ENCODE assay signal across 9 cellular contexts in genomic region chr14:22560638-22561365, GRCh38. TPM values are rescaled to one million over a fixed set of nuclear protein-coding genes. Genes with fewer than 3 reads are reported as not detected.
DNase-seq lines count a peak whose midpoint lies in the region; ATAC-seq and TF ChIP-seq lines count a peak whose summit lies in the region.
"Had no signal": no experiment of that assay in that cellular context is flagged by ENCODE, and none has a peak within 500 bp of the region (broad histone marks: within the 10 kb centered on the region; RNA-seq: fewer than 3 reads in every experiment).

No MANE protein-coding gene starts in this region.

- peak overlapping the region; percentile 86 for H3K27ac Mint-ChIP-seq in stimulated activated naive B cell treated with anti-CD40 and anti-IgM and Interleukin-4, amounts not matched to agents 10 μg/mL and 1 μg/mL and 100 μg/mL, for 72 hours
- no peak overlapping the region for H3K27ac Mint-ChIP-seq in HFFc6

- no peak overlapping the region for H2AFZ ChIP-seq in PC-3 (ENCODE audit: low read length)

- WGBS in testis, 2 donors, result 68 to 75% methylated on average over 13 of the region's 13 CpGs

- H3K36me3 Mint-ChIP-seq in stimulated activated naive B cell treated with anti-CD40 and anti-IgM and Interleukin-4, amounts not matched to agents 10 μg/mL and 1 μg/mL and 100 μg/mL, for 72 hours, result peaks cover 35 to 58% of the 10 kb centered on the region in 2 donors
- peaks cover under 1% of the 10 kb centered on the region; the same call in 1 of the 2 replicates for H3K36me3 Mint-ChIP-seq in HFFc6 (ENCODE audit: low read depth)

- DNase-seq in NCI-H345 (lab: John Stamatoyannopoulos, UW) (peak; percentile 6), NCI-H345 treated with DMSO at 0.1 percent for 48 hours (lab: John Stamatoyannopoulos, UW; ENCODE audit: unreplicated experiment) (no peak), PC-3 (peak; percentile 32), colonic mucosa (peak; percentile 40), HFFc6 (no peak), testis (no peak), nucleus accumbens (lab: John Stamatoyannopoulos, UW) (no peak)
- DNase-seq in stimulated activated naive B cell treated with anti-CD40 and anti-IgM and Interleukin-4, amounts not matched to agents 10 μg/mL and 1 μg/mL and 100 μg/mL, for 72 hours, result no peak

- H3K9me3 ChIP-seq in PC-3 (ENCODE audit: low read length), result no peaks in the 10 kb centered on the region
- H3K9me3 ChIP-seq in colonic mucosa, result no peaks in the 10 kb centered on the region
- no peaks in the 10 kb centered on the region for H3K9me3 ChIP-seq in testis

- H3K27me3 ChIP-seq in PC-3 (ENCODE audit: low read length), result no peaks in the 10 kb centered on the region
- no peaks in the 10 kb centered on the region for H3K27me3 ChIP-seq in colonic mucosa
- H3K27me3 ChIP-seq in testis, result no peaks in the 10 kb centered on the region

- H3K36me3 ChIP-seq in PC-3 (ENCODE audit: low read depth, low read length) (peaks cover 25% of the 10 kb centered on the region), colonic mucosa (no peaks in the 10 kb centered on the region), testis (ENCODE audit: low read depth, missing control alignments) (no peaks in the 10 kb centered on the region)

- no peak overlapping the region for H3K9ac ChIP-seq in PC-3 (ENCODE audit: low read length)
- peak overlapping the region in 1 of 2 donors; percentile 62 for H3K9ac ChIP-seq in colonic mucosa (ENCODE audit: low read depth in 2 of 2, low read length in 2 of 2)

- POLR2A ChIA-PET in PC-3 (lab: Charles Lee; ENCODE audit: unreplicated experiment), result no interaction called here

- no peak for ATAC-seq in PC-3
- no peak for ATAC-seq in stimulated activated naive B cell treated with anti-CD40 and anti-IgM and Interleukin-4, amounts not matched to agents 10 μg/mL and 1 μg/mL and 100 μg/mL, for 72 hours (replicated peaks)

- H3F3A ChIP-seq in PC-3 (ENCODE audit: low read length, unreplicated experiment), result no peaks in the 10 kb centered on the region

- H3K4me1 ChIP-seq in PC-3 (ENCODE audit: insufficient read depth, low read length) (peaks cover 39% of the 10 kb centered on the region), colonic mucosa (peaks cover 19% of the 10 kb centered on the region), testis (no peaks in the 10 kb centered on the region)

- no peak overlapping the region for H3K27ac ChIP-seq in PC-3 (ENCODE audit: low read length)
- peak overlapping the region; percentile 68 for H3K27ac ChIP-seq in colonic mucosa
- no peak overlapping the region for H3K27ac ChIP-seq in testis

- H3K4me3 Mint-ChIP-seq in stimulated activated naive B cell treated with anti-CD40 and anti-IgM and Interleukin-4, amounts not matched to agents 10 μg/mL and 1 μg/mL and 100 μg/mL, for 72 hours, result peak overlapping the region in 1 of 2 donors; percentile 34
- no peak overlapping the region for H3K4me3 Mint-ChIP-seq in HFFc6

- H3K9me2 ChIP-seq in PC-3 (replicated peaks; ENCODE audit: low read length), result no peaks in the 10 kb centered on the region

- H3K27me3 Mint-ChIP-seq in stimulated activated naive B cell treated with anti-CD40 and anti-IgM and Interleukin-4, amounts not matched to agents 10 μg/mL and 1 μg/mL and 100 μg/mL, for 72 hours, result peaks cover 0 to 4% of the 10 kb centered on the region in 2 donors
- H3K27me3 Mint-ChIP-seq in HFFc6 (ENCODE audit: insufficient read depth), result no peaks in the 10 kb centered on the region; the same call in 1 of the 2 replicates
- H3K27me3 Mint-ChIP-seq: memory B cell had no signal

- CTCF ChIA-PET in PC-3 (lab: Charles Lee), result interaction anchor here (0.6 to 1.8 kb wide), 2 partner anchors 92 to 276 kb away, joined by 3 to 6 read pairs; no protein-coding TSS in a partner anchor

- intact Hi-C loops in PC-3 (cut with micrococcal nuclease) (no loop called here), colonic mucosa (cut with DNase I) (no loop called here), testis (cut with DNase I; ENCODE audit: low total_unique reads) (loop anchor here (10.0 kb wide), 1 partner anchor 294 kb away; no protein-coding TSS in a partner anchor)

- BruUV-seq in PC-3 (replicated peaks; lab: Mats Ljungman, UMichigan), result no TSS peak

- TF ChIP-seq POLR2A in testis (IDR thresholded peaks at IDR 0.05), result no peak

- peaks cover 0 to 1% of the 10 kb centered on the region in 2 donors for H3K9me3 Mint-ChIP-seq in stimulated activated naive B cell treated with anti-CD40 and anti-IgM and Interleukin-4, amounts not matched to agents 10 μg/mL and 1 μg/mL and 100 μg/mL, for 72 hours
- H3K9me3 Mint-ChIP-seq in HFFc6, result no peaks in the 10 kb centered on the region
- H3K9me3 Mint-ChIP-seq: memory B cell had no signal

- no peaks in the 10 kb centered on the region for H3K79me2 ChIP-seq in PC-3 (ENCODE audit: low read length)

- H4K20me1 ChIP-seq in PC-3 (ENCODE audit: low read length), result no peaks in the 10 kb centered on the region

- peak overlapping the region; percentile 24 for H3K4me2 ChIP-seq in PC-3 (ENCODE audit: low read length)

- H3K4me1 Mint-ChIP-seq in stimulated activated naive B cell treated with anti-CD40 and anti-IgM and Interleukin-4, amounts not matched to agents 10 μg/mL and 1 μg/mL and 100 μg/mL, for 72 hours, result peaks cover 55 to 97% of the 10 kb centered on the region in 2 donors
- H3K4me1 Mint-ChIP-seq in HFFc6 (ENCODE audit: low read depth), result peaks cover 29% of the 10 kb centered on the region

- TF ChIP-seq CTCF in PC-3 (conservative IDR thresholded peaks at IDR 0.05; ENCODE audit: low read depth, low read length) (no peak), colonic mucosa (IDR thresholded peaks at IDR 0.05) (no peak), HFFc6 (IDR thresholded peaks at IDR 0.05) (no peak), testis (IDR thresholded peaks at IDR 0.05) (no peak)

- H3K4me3 ChIP-seq in PC-3 (ENCODE audit: low read length) (no peak overlapping the region), colonic mucosa (no peak overlapping the region), testis (no peak overlapping the region)

RNA-seq across cellular contexts. Expression of gene DAD1, which starts 28.2 kb away (rescaled TPM):
- total RNA-seq in PC-3 (2014; rRNA removed), result 228 and 258 TPM in 2 replicates
- total RNA-seq in colonic mucosa, result 100 to 1,000 TPM; 163 to 219 TPM
- total RNA-seq in HFFc6 (2021; fragmentation: NEBNext Ultra II Directional; extraction: Animal tissue kit (Norgen Biotek cat#: 25700)), result 100 to 1,000 TPM; 292 to 311 (median 302) TPM
- total RNA-seq in testis, result 100 to 1,000 TPM; 209 to 235 TPM
- 350 TPM for polyA plus RNA-seq in testis (ENCODE audit: insufficient read depth, low read depth, low replicate concordance)

RNA-seq across cellular contexts. Expression of gene ABHD4, which starts 37.3 kb away (rescaled TPM):
- 9.1 and 9.6 TPM in 2 replicates for total RNA-seq in PC-3 (2014; rRNA removed)
- total RNA-seq in colonic mucosa, result 10 to 100 TPM; 14.5 to 32.4 TPM
- total RNA-seq in HFFc6 (2021; fragmentation: NEBNext Ultra II Directional; extraction: Animal tissue kit (Norgen Biotek cat#: 25700)), result 10 to 100 TPM; 22.2 to 31.6 (median 27.5) TPM
- 100 to 1,000 TPM; 122 to 158 TPM for total RNA-seq in testis
- polyA plus RNA-seq in testis (ENCODE audit: insufficient read depth, low read depth, low replicate concordance), result 111 TPM

Comparison
In these comparisons a context has a peak if more than half of its experiments do, and no peak if none do; other contexts are left out.
1. DNase-seq: peak in NCI-H345 (single experiment), PC-3 (single experiment) and colonic mucosa (single experiment); none in NCI-H345 treated with DMSO at 0.1 percent for 48 hours (single experiment), stimulated activated naive B cell treated with anti-CD40 and anti-IgM and Interleukin-4, amounts not matched to agents 10 μg/mL and 1 μg/mL and 100 μg/mL, for 72 hours (single experiment), HFFc6 (single experiment), testis (single experiment) and nucleus accumbens (0 of 56).